13 cellular contexts compared by ENCODE assay signal in genomic region chr10:48465860-48466521, GRCh38.
DNase-seq lines count a peak whose midpoint lies in the region; ATAC-seq lines count a peak whose summit lies in the region.
"Had no signal": no experiment of that assay in that cellular context is flagged by ENCODE, and none has a peak within 500 bp of the region (broad histone marks: within the 10 kb centered on the region; RNA-seq: fewer than 3 reads in every experiment).

No MANE protein-coding gene starts in this region.

- H3K36me3 ChIP-seq in H7 (replicated peaks; ENCODE audit: control insufficient read depth, insufficient read depth, low read length), result no peaks in the 10 kb centered on the region
- no peaks in the 10 kb centered on the region for H3K36me3 ChIP-seq in adipocyte (ENCODE audit: control insufficient read depth, insufficient read depth, low read length, severe bottlenecking)

- H3K9ac ChIP-seq in adipocyte (ENCODE audit: low read length), result peak overlapping the region; percentile 48

- H3K4me3 ChIP-seq in H7 (ENCODE audit: insufficient read depth, low read depth, low read length), result peak overlapping the region; percentile 33; the same call in 1 of the 2 replicates
- H3K4me3 ChIP-seq in adipocyte (ENCODE audit: low read length), result peak overlapping the region; percentile 54

- peaks cover 15% of the 10 kb centered on the region for H3K4me1 ChIP-seq in adipocyte (ENCODE audit: control insufficient read depth, insufficient read depth, low read length)

- peak; percentile 79 for DNase-seq in H7
- no peak for DNase-seq in adipocyte (ENCODE audit: low read depth)
- DNase-seq in left ventricle myocardium superior, result no peak
- peak; percentile 70 for DNase-seq in posterior vena cava (ENCODE audit: low spot score)
- DNase-seq in A172 (ENCODE audit: low spot score), result no peak
- DNase-seq in HPDE6-E6E7 (ENCODE audit: extremely low spot score), result no peak
- no peak for DNase-seq in NAMALWA (ENCODE audit: low spot score)
- no peak for DNase-seq in activated CD4-positive, alpha-beta T cell treated with anti-CD3 and anti-CD28 coated beads, Interleukin-2, amount 50 U/mL, for 48 hours
- DNase-seq: central memory CD4-positive, alpha-beta T cell; foreskin fibroblast; Kasumi-1; PC-3; T-helper 9 cell had no signal

- H3K27me3 ChIP-seq in H7 (ENCODE audit: control insufficient read depth, insufficient read depth, low read length), result peaks cover 3% of the 10 kb centered on the region; the same call in 1 of the 2 replicates
- H3K27me3 ChIP-seq in adipocyte (replicated peaks; ENCODE audit: control insufficient read depth, insufficient read depth, low read length), result no peaks in the 10 kb centered on the region

- intact Hi-C loops in left ventricle myocardium superior (cut with micrococcal nuclease) (no loop called here), posterior vena cava (cut with DNase I) (no loop called here)

- H3K9me3 ChIP-seq in adipocyte (ENCODE audit: control insufficient read depth, low read length), result no peaks in the 10 kb centered on the region

- peak; percentile 2 for ATAC-seq in left ventricle myocardium superior
- ATAC-seq: PC-3 had no signal

Comparison
In these comparisons a context has a peak if more than half of its experiments do, and no peak if none do; other contexts are left out.
1. DNase-seq: peak in H7 (single experiment) and posterior vena cava (single experiment); none in adipocyte (single experiment), left ventricle myocardium superior (single experiment), A172 (single experiment), HPDE6-E6E7 (single experiment), NAMALWA (single experiment) and activated CD4-positive, alpha-beta T cell treated with anti-CD3 and anti-CD28 coated beads, Interleukin-2, amount 50 U/mL, for 48 hours (0 of 2).